21 cellular contexts compared by ENCODE assay signal in genomic region chr3:190289989-190290388, GRCh38. TPM values are rescaled to one million over a fixed set of nuclear protein-coding genes. Genes with fewer than 3 reads are reported as not detected.
A peak's percentile ranks its signal among the peaks of the same experiment; 100 is the strongest.
DNase-seq lines count a peak whose midpoint lies in the region; ATAC-seq, FAIRE-seq and TF ChIP-seq lines count a peak whose summit lies in the region.
"Had no signal": no experiment of that assay in that cellular context is flagged by ENCODE, and none has a peak within 500 bp of the region (broad histone marks: within the 10 kb centered on the region; RNA-seq: fewer than 3 reads in every experiment).

No MANE protein-coding gene starts in this region.

- in situ Hi-C loops in GM12878 (cut with MboI) = no loop called here

- peaks cover 2% of the 10 kb centered on the region; the same call in 2 of the 3 replicates for H3K9me3 ChIP-seq in GM12878 (replicated peaks; ENCODE audit: control insufficient read depth, insufficient read depth, low read length)
- H3K9me3 ChIP-seq in vagina = peaks cover 3% of the 10 kb centered on the region

- no peak overlapping the region; the same call in 1 of the 2 replicates for H2AFZ ChIP-seq in GM12878 (ENCODE audit: control insufficient read depth, low read depth, low read length)
- H2AFZ ChIP-seq: GM23248 had no signal

- no peak overlapping the region for H3K4me2 ChIP-seq in GM12878 (ENCODE audit: control insufficient read depth, insufficient read depth)
- H3K4me2 ChIP-seq: A549 had no signal

- ATAC-seq in GM12878 (peak; percentile 79), HG03469 (IDR thresholded peaks at IDR 0.05; ENCODE audit: unreplicated experiment) (no peak), HG02885 (IDR thresholded peaks at IDR 0.05; ENCODE audit: poor library complexity, unreplicated experiment) (no peak)
- ATAC-seq: A549, HCT116 had no signal

- SMC1A ChIA-PET in GM12878 (lab: Charles Lee; ENCODE audit: uncharacterized antibody, unreplicated experiment) = interaction anchor here (0.6 to 2.8 kb wide), 14 partner anchors 10 to 136 kb away, joined by 3 to 11 read pairs (median 5); no protein-coding TSS in a partner anchor

- H3K36me3 ChIP-seq in GM12878 (ENCODE audit: control insufficient read depth in 2 of 2, insufficient read depth in 2 of 2, low read length in 1 of 2) (no peaks in the 10 kb centered on the region), vagina (no peaks in the 10 kb centered on the region)

- no peak for TF ChIP-seq EP300 in GM12878 (IDR thresholded peaks at IDR 0.05; ENCODE audit: borderline replicate concordance in 1 of 2, control insufficient read depth in 1 of 2, low read depth in 2 of 2, low read length in 2 of 2)

- H3K79me2 ChIP-seq in GM12878 (ENCODE audit: control insufficient read depth, insufficient read depth, low read length) = no peaks in the 10 kb centered on the region

- no peaks in the 10 kb centered on the region for H3K27me3 ChIP-seq in GM12878 (replicated peaks in 1 of 2; ENCODE audit: control insufficient read depth in 2 of 2, insufficient read depth in 2 of 2, low read length in 1 of 2)
- H3K27me3 ChIP-seq in vagina = no peaks in the 10 kb centered on the region

- DNase-seq in GM12865 (ENCODE audit: low read depth) (peak; percentile 58), GM20000 (ENCODE audit: low spot score) (peak; percentile 8), GM12878 (ENCODE audit: low read depth, low spot score) (peak; percentile 2), vagina (ENCODE audit: extremely low spot score in 2 of 2) (no peak)
- DNase-seq: 8988T; C1 segment of cervical spinal cord; Calu3; CD4-positive, alpha-beta memory T cell; COR-L47; DMS53; DMS79 treated with DMSO at 0.1 percent for 48 hours; GF-D8; GM23248; H9 had no signal

- 25% methylated on average over 2 of the region's 2 CpGs for WGBS in GM12878 (ENCODE audit: insufficient coverage, insufficient replicate concordance, low lambda C conversion rate, missing lambda C conversion rate)

- no peak overlapping the region for H3K9ac ChIP-seq in GM12878 (ENCODE audit: control insufficient read depth, insufficient read depth, low read length)
- H3K9ac ChIP-seq: GM23248 had no signal

- POLR2A ChIA-PET in GM12878 (lab: Charles Lee) = interaction anchor here (0.8 to 1.5 kb wide), 5 partner anchors 12 to 189 kb away, joined by 3 to 4 read pairs (median 3); no protein-coding TSS in a partner anchor

- RAD21 ChIA-PET in GM12878 (lab: Charles Lee; ENCODE audit: unreplicated experiment) = interaction anchor here (0.6 to 2.4 kb wide), 16 partner anchors 10 to 329 kb away, joined by 3 to 11 read pairs (median 4); no protein-coding TSS in a partner anchor

- H3K4me3 ChIP-seq in GM12865 (ENCODE audit: low read depth, low read length) = peak overlapping the region; percentile 12; the same call in 1 of the 2 replicates
- H3K4me3 ChIP-seq in GM12878 = no peak overlapping the region
- no peak overlapping the region for H3K4me3 ChIP-seq in vagina
- H3K4me3 ChIP-seq: A549, GM23248 had no signal

- no TSS peak for BruUV-seq in GM12878 (replicated peaks; lab: Mats Ljungman, UMichigan)

- no peaks in the 10 kb centered on the region for H3K4me1 ChIP-seq in GM12878 (ENCODE audit: control insufficient read depth, insufficient read depth, low read length)
- no peaks in the 10 kb centered on the region for H3K4me1 ChIP-seq in vagina

- no peak overlapping the region for H3K27ac ChIP-seq in GM12878 (ENCODE audit: control insufficient read depth, insufficient read depth)
- no peak overlapping the region for H3K27ac ChIP-seq in vagina
- H3K27ac ChIP-seq: A549, GM23248 had no signal

- TF ChIP-seq POLR2A in GM12878 (IDR thresholded peaks at IDR 0.05; ENCODE audit: low read depth, low read length) (no peak), vagina (IDR thresholded peaks at IDR 0.05) (no peak)

- intact Hi-C loops in GM12878 (cut with micrococcal nuclease; ENCODE audit: unreplicated experiment) = no loop called here
- intact Hi-C loops in vagina (cut with DNase I) = no loop called here

- CTCF ChIA-PET in GM12878 (lab: Yijun Ruan, JAX) = interaction anchor here (0.8 to 1.3 kb wide), 7 partner anchors 12 to 74 kb away, joined by 3 to 4 read pairs (median 3); no protein-coding TSS in a partner anchor

- H4K20me1 ChIP-seq in GM12878 (ENCODE audit: control insufficient read depth, insufficient read depth) = no peaks in the 10 kb centered on the region

- no peak for FAIRE-seq in GM12878 (lab: Jason Lieb, UNC)
- FAIRE-seq: A549, GM12891, H1 had no signal

- no peak for TF ChIP-seq RAD21 in GM12878 (IDR thresholded peaks at IDR 0.05; ENCODE audit: insufficient read depth, low read depth, low read length)

- TF ChIP-seq CTCF in GM12865 (IDR thresholded peaks at IDR 0.05; ENCODE audit: insufficient read depth, low read depth, low read length, missing control alignments) (no peak), GM20000 (IDR thresholded peaks at IDR 0.05; ENCODE audit: extremely low read depth, missing control alignments) (no peak), GM12878 (IDR thresholded peaks at IDR 0.05 in 2 of 3, conservative IDR thresholded peaks at IDR 0.05 in 1 of 3; ENCODE audit: control insufficient read depth in 2 of 3, extremely low read depth in 1 of 3, insufficient read depth in 1 of 3, low read depth in 3 of 3, low read length in 3 of 3) (no peak), vagina (IDR thresholded peaks at IDR 0.05) (no peak)

TF ChIP-seq in GM12878, 131 proteins besides CTCF, POLR2A, EP300 and RAD21 (continues in another document):
- TF ChIP-seq ZNF687 (IDR thresholded peaks at IDR 0.05) (peak; percentile 32; the same call in 1 of the 2 replicates), IKZF1 (conservative IDR thresholded peaks at IDR 0.05) (no peak), TCF7 (IDR thresholded peaks at IDR 0.05; ENCODE audit: borderline replicate concordance) (no peak), DPF2 (IDR thresholded peaks at IDR 0.05) (0 out of 2 replicates have a peak, but pooled peaks have one; percentile 32)
- TF ChIP-seq, protein P1, sequence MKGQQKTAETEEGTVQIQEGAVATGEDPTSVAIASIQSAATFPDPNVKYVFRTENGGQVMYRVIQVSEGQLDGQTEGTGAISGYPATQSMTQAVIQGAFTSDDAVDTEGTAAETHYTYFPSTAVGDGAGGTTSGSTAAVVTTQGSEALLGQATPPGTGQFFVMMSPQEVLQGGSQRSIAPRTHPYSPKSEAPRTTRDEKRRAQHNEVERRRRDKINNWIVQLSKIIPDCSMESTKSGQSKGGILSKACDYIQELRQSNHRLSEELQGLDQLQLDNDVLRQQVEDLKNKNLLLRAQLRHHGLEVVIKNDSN (IDR thresholded peaks at IDR 0.05; ENCODE audit: borderline replicate concordance, extremely low read length, insufficient read depth, low read depth, low read length) = no peak
- TF ChIP-seq, protein P2, sequence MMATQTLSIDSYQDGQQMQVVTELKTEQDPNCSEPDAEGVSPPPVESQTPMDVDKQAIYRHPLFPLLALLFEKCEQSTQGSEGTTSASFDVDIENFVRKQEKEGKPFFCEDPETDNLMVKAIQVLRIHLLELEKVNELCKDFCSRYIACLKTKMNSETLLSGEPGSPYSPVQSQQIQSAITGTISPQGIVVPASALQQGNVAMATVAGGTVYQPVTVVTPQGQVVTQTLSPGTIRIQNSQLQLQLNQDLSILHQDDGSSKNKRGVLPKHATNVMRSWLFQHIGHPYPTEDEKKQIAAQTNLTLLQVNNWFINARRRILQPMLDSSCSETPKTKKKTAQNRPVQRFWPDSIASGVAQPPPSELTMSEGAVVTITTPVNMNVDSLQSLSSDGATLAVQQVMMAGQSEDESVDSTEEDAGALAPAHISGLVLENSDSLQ (IDR thresholded peaks at IDR 0.05) = peak; percentile 33; the same call in 1 of the 2 replicates

RNA-seq across cellular contexts. Expression of gene CLDN1, which starts 32.3 kb away (rescaled TPM):
- 11.7 and 14.1 TPM in 2 replicates for total RNA-seq in GM12878 (2013; cell fraction: nucleolus; rRNA removed)
- 9.3 and 11.1 TPM in 2 replicates for total RNA-seq in GM12878 (2014; rRNA removed)
- total RNA-seq in GM12878 (2014; rRNA removed; fragmentation: Illumina TruSeq; extraction: Trizol) = 8.0 and 8.6 TPM in 2 replicates
- 8.9 and 10.7 TPM in 2 replicates for total RNA-seq in GM12878 (2021)
- polyA plus RNA-seq in GM12878 (2011; ENCODE audit: low read depth) = 0.18 TPM
- 22.8 and 32.2 TPM in 2 replicates for polyA plus RNA-seq in GM12878 (2011; rRNA removed)
- 10.9 and 15.2 TPM in 2 replicates for polyA plus RNA-seq in GM12878 (2011; cell fraction: cytosol; rRNA removed)
- 29.3 and 40.5 TPM in 2 replicates for polyA plus RNA-seq in GM12878 (2011; cell fraction: nucleus; rRNA removed)
- polyA plus RNA-seq in GM12878 (2012) = 0.25 and 0.27 TPM in 2 replicates
- 13.0 and 16.8 TPM in 2 replicates for polyA plus RNA-seq in GM12878 (2014; fragmentation: Illumina TruSeq; extraction: Trizol)
- 1 to 10 TPM; 3.4 to 3.9 TPM for polyA plus RNA-seq in GM12878 (2014; fragmentation: Nextera tagmentation; extraction: Ambion mirVana)
- 5.5 and 8.2 TPM in 2 replicates for polyA plus RNA-seq in GM12878 (2014; rRNA removed)
- 1 to 10 TPM; 8.0 to 8.8 TPM for polyA plus RNA-seq in GM12878 (2016; fragmentation: Nextera tagmentation; extraction: Ambion mirVana)
- polyA minus RNA-seq in GM12878 (2011; rRNA and poly(A)+ RNA removed) = 23.0 and 31.7 TPM in 2 replicates
- polyA minus RNA-seq in GM12878 (2011; cell fraction: cytosol; rRNA and poly(A)+ RNA removed) = 3.7 and 5.6 TPM in 2 replicates
- 17.3 and 24.4 TPM in 2 replicates for polyA minus RNA-seq in GM12878 (2011; cell fraction: nucleus; rRNA and poly(A)+ RNA removed)
- 48.6 TPM for total RNA-seq in vagina
- total RNA-seq: CD4-positive, alpha-beta memory T cell; G401 had no signal
- polyA plus RNA-seq: CD4-positive, alpha-beta memory T cell had no signal

Comparison
In these comparisons a context has a peak if more than half of its experiments do, and no peak if none do; other contexts are left out.
1. DNase-seq: peak in GM12865 (single experiment), GM20000 (single experiment) and GM12878 (single experiment); none in vagina (0 of 2).